ENCODE assay signal across 8 cellular contexts in the genomic region with DNA sequence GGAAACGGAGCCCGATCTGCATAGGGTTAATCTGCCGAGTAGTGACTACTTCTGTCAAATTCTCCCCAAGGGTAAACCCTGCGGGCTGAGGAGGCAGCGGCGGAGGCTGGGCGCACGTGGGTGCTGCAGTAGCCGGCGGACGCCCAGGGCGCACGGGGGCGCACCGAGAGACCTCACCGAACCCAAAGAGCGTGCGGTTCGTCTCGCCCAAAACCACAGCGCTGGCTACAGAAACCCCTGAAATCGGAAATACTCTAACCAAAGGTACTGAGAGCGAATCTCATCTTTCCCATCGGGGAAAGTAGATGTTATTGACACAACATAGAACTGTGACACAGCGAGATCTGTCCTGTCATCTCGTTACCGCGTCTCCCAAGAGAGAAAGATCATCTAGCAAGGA.
DNase-seq lines count a peak whose midpoint lies in the region; ATAC-seq and TF ChIP-seq lines count a peak whose summit lies in the region.

No MANE protein-coding gene starts in this region.

- no peak overlapping the region for H3K9ac ChIP-seq in parathyroid adenoma

- in situ Hi-C loops in HAP-1 (cut with MboI; ENCODE audit: low sequenced_read_pairs) = no loop called here

- H3K79me2 ChIP-seq in parathyroid adenoma = no peaks in the 10 kb centered on the region

- H3K4me1 ChIP-seq in parathyroid adenoma = no peaks in the 10 kb centered on the region
- H3K4me1 ChIP-seq in HAP-1 = no peaks in the 10 kb centered on the region

- peak; percentile 87 for ATAC-seq in GM19468 (IDR thresholded peaks at IDR 0.05; ENCODE audit: extremely low read depth, unreplicated experiment)

- peak; percentile 16 for TF ChIP-seq CTCF in NB4 (IDR thresholded peaks at IDR 0.05; ENCODE audit: low read depth, low read length)
- TF ChIP-seq CTCF in coronary artery (IDR thresholded peaks at IDR 0.05) = no peak
- TF ChIP-seq CTCF in parathyroid adenoma (IDR thresholded peaks at IDR 0.05) = no peak

- H3K27ac ChIP-seq in coronary artery (no peak overlapping the region), parathyroid adenoma (no peak overlapping the region)

- H3K36me3 ChIP-seq in parathyroid adenoma (ENCODE audit: control insufficient read depth, insufficient read depth, low read length) (no peaks in the 10 kb centered on the region), HAP-1 (replicated peaks) (no peaks in the 10 kb centered on the region)

- peak overlapping the region; percentile 17 for H3K4me3 ChIP-seq in NB4 (ENCODE audit: low read depth, low read length)
- H3K4me3 ChIP-seq in coronary artery = peak overlapping the region; percentile 49
- H3K4me3 ChIP-seq in parathyroid adenoma (ENCODE audit: low read depth, low read length) = peak overlapping the region; percentile 22
- no peak overlapping the region for H3K4me3 ChIP-seq in HAP-1

- H3K27me3 ChIP-seq in parathyroid adenoma (ENCODE audit: control insufficient read depth, insufficient read depth, low read length) (no peaks in the 10 kb centered on the region), HAP-1 (ENCODE audit: low read depth) (0 out of 2 replicates have a peak, but pooled peaks cover 3% of the 10 kb centered on the region)

- H2AFZ ChIP-seq in parathyroid adenoma = peak overlapping the region; percentile 48

- DNase-seq in Ammon's horn (ENCODE audit: low spot score) = peak; percentile 40
- DNase-seq in NB4 (ENCODE audit: low read depth) = peak; percentile 67
- DNase-seq in coronary artery (ENCODE audit: low spot score) = no peak
- DNase-seq in LoVo (ENCODE audit: low spot score) = no peak
- DNase-seq in SW 1271 (lab: John Stamatoyannopoulos, UW) = no peak
- no peak for DNase-seq in HAP-1 (ENCODE audit: low spot score in 2 of 2)

- TF ChIP-seq POLR2A in NB4 (IDR thresholded peaks at IDR 0.05; ENCODE audit: extremely low read depth, insufficient read length) = no peak

- peak overlapping the region; percentile 7 for H3K4me2 ChIP-seq in parathyroid adenoma (ENCODE audit: low read length)

- H3K9me3 ChIP-seq in parathyroid adenoma (ENCODE audit: control insufficient read depth, low read length) (no peaks in the 10 kb centered on the region), HAP-1 (no peaks in the 10 kb centered on the region)

Comparison
In these comparisons a context has a peak if more than half of its experiments do, and no peak if none do; other contexts are left out.
1. DNase-seq: peak in Ammon's horn (single experiment) and NB4 (single experiment); none in coronary artery (single experiment), LoVo (single experiment), SW 1271 (0 of 2) and HAP-1 (0 of 2).